In the genomic region with DNA sequence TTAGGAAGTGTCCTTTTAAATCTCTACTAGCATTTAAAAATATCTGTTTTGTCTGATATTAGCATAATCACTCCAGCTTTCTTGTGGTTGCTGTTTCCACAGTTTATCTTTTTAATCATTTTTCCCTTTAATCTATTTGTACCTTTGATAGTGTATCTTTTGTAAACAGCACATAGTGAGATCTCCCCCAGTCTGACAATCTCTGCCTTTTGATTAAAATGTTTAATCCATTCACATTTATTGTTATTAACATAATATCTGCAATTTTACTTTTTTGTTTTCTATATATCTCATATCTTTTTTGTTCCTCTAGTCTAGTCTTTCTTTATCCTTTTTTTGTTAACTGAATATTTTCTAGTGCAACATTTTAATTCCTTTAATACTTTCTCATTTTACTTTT, we compare ENCODE assay signal across 25 cellular contexts.
DNase-seq lines count a peak whose midpoint lies in the region; ATAC-seq, FAIRE-seq and TF ChIP-seq lines count a peak whose summit lies in the region.
"Had no signal": no experiment of that assay in that cellular context is flagged by ENCODE, and none has a peak within 500 bp of the region (broad histone marks: within the 10 kb centered on the region; RNA-seq: fewer than 3 reads in every experiment).

No MANE protein-coding gene starts in this region.

- H3K4me3 ChIP-seq in HEK293 (ENCODE audit: low read depth, low read length) = no peak overlapping the region
- no peak overlapping the region for H3K4me3 ChIP-seq in K562
- H3K4me3 ChIP-seq in small intestine (ENCODE audit: low read depth in 1 of 2, low read length in 2 of 2) = no peak overlapping the region
- H3K4me3 ChIP-seq: BLaER1, GM12878 had no signal

- H3K9me3 ChIP-seq in HEK293 (ENCODE audit: control insufficient read depth, insufficient read depth, low read depth, low read length) (no peaks in the 10 kb centered on the region), K562 (replicated peaks; ENCODE audit: control insufficient read depth, insufficient read depth, low read depth, low read length) (no peaks in the 10 kb centered on the region), small intestine (ENCODE audit: control insufficient read depth, low read depth) (no peaks in the 10 kb centered on the region)
- H3K9me3 ChIP-seq: BE2C had no signal

- in situ Hi-C loops in K562 (cut with MboI) = no loop called here

- H3K27me3 ChIP-seq in K562 (ENCODE audit: control insufficient read depth in 2 of 2, insufficient read depth in 2 of 2, low read length in 2 of 2) (no peaks in the 10 kb centered on the region), small intestine (ENCODE audit: control insufficient read depth in 2 of 2, insufficient read depth in 2 of 2, low read length in 2 of 2) (no peaks in the 10 kb centered on the region), foreskin keratinocyte (no peaks in the 10 kb centered on the region)
- H3K27me3 ChIP-seq: BE2C, BLaER1 had no signal

- POLR2A ChIA-PET in HEK293 (lab: Yijun Ruan, JAX) (no interaction called here), K562 (lab: Yijun Ruan, JAX) (no interaction called here)

- no peak overlapping the region for H3K9ac ChIP-seq in K562 (ENCODE audit: insufficient read depth in 1 of 2, low read depth in 2 of 2, low read length in 2 of 2)
- H3K9ac ChIP-seq: BLaER1 had no signal

- H2AFZ ChIP-seq in K562 (ENCODE audit: low read depth, low read length) = no peak overlapping the region

- no peak for TF ChIP-seq RAD21 in K562 (CRISPR knock-in tag; conservative IDR thresholded peaks at IDR 0.05 in 1 of 2, IDR thresholded peaks at IDR 0.05 in 1 of 2)

- DNase-seq in K562 (ENCODE audit: extremely low read depth in 1 of 4, low spot score in 3 of 4) (no peak), small intestine (no peak), foreskin keratinocyte (no peak), RCC 7860 (ENCODE audit: low spot score) (no peak)
- DNase-seq: 8988T; ACHN; BE2C; C1 segment of cervical spinal cord; CD4-positive, alpha-beta memory T cell; CD4-positive, CD25-positive, alpha-beta regulatory T cell; CD8-positive, alpha-beta memory T cell; COR-L47; DMS 273 treated with DMSO at 0.1 percent for 48 hours; DMS153; DMS53; DMS79; DND-41; EL; GDM1 had no signal

- TF ChIP-seq POLR2A in K562 (conservative IDR thresholded peaks at IDR 0.05) = no peak

- H4K20me1 ChIP-seq in K562 (replicated peaks; ENCODE audit: control insufficient read depth, insufficient read depth, low read length) = no peaks in the 10 kb centered on the region
- H4K20me1 ChIP-seq: BLaER1 had no signal

- TF ChIP-seq EP300 in K562 (IDR thresholded peaks at IDR 0.05; ENCODE audit: low read length) = no peak

- H3K9me1 ChIP-seq in K562 (ENCODE audit: control insufficient read depth, insufficient read depth, low read length) = no peaks in the 10 kb centered on the region

- CTCF ChIA-PET in HEK293 (lab: Yijun Ruan, JAX) = no interaction called here
- CTCF ChIA-PET in K562 (lab: Yijun Ruan, JAX; ENCODE audit: low intra/inter-chr PET ratio) = no interaction called here

- H3K79me2 ChIP-seq in K562 (ENCODE audit: control insufficient read depth, insufficient read depth, low read length) = no peaks in the 10 kb centered on the region

- BruUV-seq in K562 (replicated peaks; lab: Mats Ljungman, UMichigan) = no TSS peak

- intact Hi-C loops in K562 (cut with micrococcal nuclease) = no loop called here

- ATAC-seq in K562 (no peak), GM18502 (IDR thresholded peaks at IDR 0.05; ENCODE audit: poor library complexity, unreplicated experiment) (no peak), foreskin keratinocyte (no peak)
- ATAC-seq: GM12878 had no signal

- no peak overlapping the region for H3K4me2 ChIP-seq in K562 (ENCODE audit: insufficient read depth, low read length)
- H3K4me2 ChIP-seq: BLaER1 had no signal

- TF ChIP-seq CTCF in HEK293 (tag by site-specific recombination; IDR thresholded peaks at IDR 0.05) (no peak), K562 (IDR thresholded peaks at IDR 0.05 in 2 of 3, conservative IDR thresholded peaks at IDR 0.05 in 1 of 3; ENCODE audit: insufficient read depth in 2 of 3, low read depth in 1 of 3, low read length in 3 of 3) (no peak), foreskin keratinocyte (conservative IDR thresholded peaks at IDR 0.05) (no peak)

- H3K27ac ChIP-seq in HEK293 (ENCODE audit: extremely low read depth, low read depth, low read length) = no peak overlapping the region
- H3K27ac ChIP-seq in K562 (ENCODE audit: extremely low read depth, low read depth, low read length) = no peak overlapping the region
- H3K27ac ChIP-seq in small intestine (ENCODE audit: low read depth in 1 of 2, low read length in 1 of 2) = no peak overlapping the region
- no peak overlapping the region for H3K27ac ChIP-seq in foreskin keratinocyte
- H3K27ac ChIP-seq: BLaER1 had no signal

- H3K4me1 ChIP-seq in HEK293 (ENCODE audit: control insufficient read depth, insufficient read depth, low read length) = no peaks in the 10 kb centered on the region
- H3K4me1 ChIP-seq in K562 (replicated peaks in 1 of 2; ENCODE audit: control insufficient read depth in 2 of 2, insufficient read depth in 2 of 2, low read length in 2 of 2) = no peaks in the 10 kb centered on the region
- no peaks in the 10 kb centered on the region for H3K4me1 ChIP-seq in small intestine (ENCODE audit: control insufficient read depth in 2 of 2, insufficient read depth in 1 of 2, low read depth in 1 of 2, low read length in 1 of 2)
- no peaks in the 10 kb centered on the region for H3K4me1 ChIP-seq in foreskin keratinocyte
- H3K4me1 ChIP-seq: BE2C, BLaER1 had no signal

- H3K36me3 ChIP-seq in HEK293 (ENCODE audit: control insufficient read depth in 2 of 2, insufficient read depth in 1 of 2, low read length in 2 of 2) (no peaks in the 10 kb centered on the region), K562 (ENCODE audit: control insufficient read depth, insufficient read depth, low read length) (no peaks in the 10 kb centered on the region), small intestine (ENCODE audit: control insufficient read depth in 2 of 2, insufficient read depth in 2 of 2, low read length in 2 of 2) (no peaks in the 10 kb centered on the region)
- H3K36me3 ChIP-seq: BE2C had no signal

- FAIRE-seq in K562 (lab: Jason Lieb, UNC) (no peak), small intestine (lab: Jason Lieb, UNC) (peak; percentile 81), RCC 7860 (lab: Jason Lieb, UNC) (no peak)
- FAIRE-seq: GM12878, GM12892, GM19239 had no signal

TF ChIP-seq in HEK293, 187 proteins besides CTCF, POLR2A, EP300 and RAD21:
- TF ChIP-seq KLF7 (tag by site-specific recombination; IDR thresholded peaks at IDR 0.05; ENCODE audit: borderline replicate concordance) (no peak), SETDB1 (IDR thresholded peaks at IDR 0.05; ENCODE audit: insufficient read length, low read length) (peak; percentile 91), ZNF155 (tag by site-specific recombination; IDR thresholded peaks at IDR 0.05) (no peak)

TF ChIP-seq in K562, 482 proteins besides CTCF, POLR2A, EP300 and RAD21:
- TF ChIP-seq SMARCA4 (IDR thresholded peaks at IDR 0.05) = no peak
- TF ChIP-seq ZNF507 (tag; conservative IDR thresholded peaks at IDR 0.05) = peak; percentile 100
- peak; percentile 63 for TF ChIP-seq RBM25 (IDR thresholded peaks at IDR 0.05; ENCODE audit: low read depth, low read length, severe bottlenecking)
- TF ChIP-seq ZNF354B (CRISPR knock-in tag; IDR thresholded peaks at IDR 0.05) = peak; percentile 96
- 0 out of 3 replicates have a peak, but pooled peaks of 1 of the 2 experiments have one; percentile 19 for TF ChIP-seq CBX3 (IDR thresholded peaks at IDR 0.05; ENCODE audit: borderline replicate concordance in 1 of 2, low read length in 2 of 2)

Comparison
In these comparisons a context has a peak if more than half of its experiments do, and no peak if none do; other contexts are left out.
1. Of the 44 proteins assayed by ChIP-seq in both K562 and HEK293: peak only in K562: none; only in HEK293: SETDB1; in both: none; in neither: 43.